ENCODE assay signal across 13 cellular contexts in genomic region chr3:152236741-152237140, GRCh38. TPM values are rescaled to one million over a fixed set of nuclear protein-coding genes. Genes with fewer than 3 reads are reported as not detected.
A peak's percentile ranks its signal among the peaks of the same experiment; 100 is the strongest.
DNase-seq lines count a peak whose midpoint lies in the region; ATAC-seq and TF ChIP-seq lines count a peak whose summit lies in the region.
"Had no signal": no experiment of that assay in that cellular context is flagged by ENCODE, and none has a peak within 500 bp of the region (broad histone marks: within the 10 kb centered on the region; RNA-seq: fewer than 3 reads in every experiment).

No MANE protein-coding gene starts in this region.

- H3K36me3 ChIP-seq in BJ (ENCODE audit: control insufficient read depth, insufficient read depth, low read length), result no peaks in the 10 kb centered on the region
- H3K36me3 ChIP-seq in GM23338 (ENCODE audit: insufficient read depth), result no peaks in the 10 kb centered on the region
- H3K36me3 ChIP-seq in SK-N-MC (ENCODE audit: insufficient read depth, low read length), result no peaks in the 10 kb centered on the region
- H3K36me3 ChIP-seq: esophagus muscularis mucosa had no signal

- peak overlapping the region; percentile 25; the same call in 1 of the 2 replicates for H2AFZ ChIP-seq in GM23338

- ATAC-seq in GM23338 (no peak), left ventricle myocardium superior (no peak), GM19395 (IDR thresholded peaks at IDR 0.05; ENCODE audit: unreplicated experiment) (no peak)
- ATAC-seq: body of pancreas had no signal

- peaks cover 4% of the 10 kb centered on the region; the same call in 1 of the 2 replicates for H3K9me2 ChIP-seq in GM23338 (ENCODE audit: insufficient read depth)

- no peaks in the 10 kb centered on the region for H3K9me3 Mint-ChIP-seq in GM23338

- H3K27ac ChIP-seq in GM23338 (ENCODE audit: low read depth) (no peak overlapping the region), SK-N-MC (peak overlapping the region; percentile 90)
- H3K27ac ChIP-seq: body of pancreas, esophagus muscularis mucosa had no signal

- no peak overlapping the region for H3K27ac Mint-ChIP-seq in GM23338

- H4K20me1 ChIP-seq in GM23338 (replicated peaks; ENCODE audit: insufficient read depth), result no peaks in the 10 kb centered on the region

- no peaks in the 10 kb centered on the region; the same call in 1 of the 2 replicates for H3K9me3 ChIP-seq in SK-N-MC (ENCODE audit: low read depth, low read length)
- H3K9me3 ChIP-seq: body of pancreas, esophagus muscularis mucosa had no signal

- no peaks in the 10 kb centered on the region for H3K36me3 Mint-ChIP-seq in GM23338 (ENCODE audit: low read depth)

- H3K27me3 ChIP-seq in BJ (ENCODE audit: control insufficient read depth, insufficient read depth, low read length), result no peaks in the 10 kb centered on the region
- H3K27me3 ChIP-seq in GM23338 (ENCODE audit: insufficient read depth), result no peaks in the 10 kb centered on the region
- H3K27me3 ChIP-seq: body of pancreas, esophagus muscularis mucosa had no signal

- peaks cover 2% of the 10 kb centered on the region; the same call in 2 of the 3 replicates for H3K4me1 Mint-ChIP-seq in GM23338

- H3K4me3 Mint-ChIP-seq in GM23338, result no peak overlapping the region

- H3K4me3 ChIP-seq in BJ (ENCODE audit: low read depth, low read length) (no peak overlapping the region), GM23338 (no peak overlapping the region), SK-N-MC (peak overlapping the region; percentile 29), fibroblast of the aortic adventitia (ENCODE audit: low read depth, low read length) (no peak overlapping the region)
- H3K4me3 ChIP-seq: body of pancreas, esophagus muscularis mucosa had no signal

- POLR2A ChIA-PET in BJ (lab: Charles Lee), result no interaction called here

- CTCF ChIA-PET in BJ (lab: Yijun Ruan, JAX), result interaction anchor here (0.8 kb wide), 1 partner anchor 9 kb away, joined by 3 read pairs; no protein-coding TSS in a partner anchor

- no peaks in the 10 kb centered on the region for H3K4me1 ChIP-seq in GM23338 (ENCODE audit: insufficient read depth)
- H3K4me1 ChIP-seq: body of pancreas had no signal

- H3K4me2 ChIP-seq in GM23338, result no peak overlapping the region

- TF ChIP-seq CTCF in BJ (IDR thresholded peaks at IDR 0.05; ENCODE audit: insufficient read depth, low read depth, low read length) (no peak), GM23338 (conservative IDR thresholded peaks at IDR 0.05; ENCODE audit: low read depth in 2 of 2) (no peak), fibroblast of the aortic adventitia (IDR thresholded peaks at IDR 0.05; ENCODE audit: insufficient read depth, low read length) (no peak)

- H3K79me2 ChIP-seq in GM23338 (replicated peaks; ENCODE audit: insufficient read depth), result no peaks in the 10 kb centered on the region

- no peak overlapping the region for H3K9ac ChIP-seq in SK-N-MC (ENCODE audit: insufficient read length)

- H3K27me3 Mint-ChIP-seq in GM23338 (ENCODE audit: insufficient read depth, low read depth, poor library complexity), result peaks cover 1% of the 10 kb centered on the region

- no peaks in the 10 kb centered on the region for H3F3A ChIP-seq in GM23338 (replicated peaks; ENCODE audit: low read depth)

- in situ Hi-C loops in ACHN (cut with HindIII; ENCODE audit: low pct_ligation_motif_present, low pct_unique_long_range_greater_than_20kb, low sequenced_read_pairs), result no loop called here

- intact Hi-C loops in left ventricle myocardium superior (cut with micrococcal nuclease), result no loop called here

- DNase-seq in BJ (ENCODE audit: low read depth) (peak; percentile 74), GM23338 (ENCODE audit: low spot score) (no peak), SK-N-MC (ENCODE audit: low read depth, low spot score) (peak; percentile 53), fibroblast of the aortic adventitia (ENCODE audit: low read depth) (peak; percentile 65), ACHN (no peak), left ventricle myocardium superior (no peak), NCI-H1105 (lab: John Stamatoyannopoulos, UW) (no peak)
- DNase-seq: activated CD4-positive, alpha-beta T cell treated with anti-CD3 and anti-CD28 coated beads for 48 hours; body of pancreas; NCI-H1694; trophoblast cell had no signal

TF ChIP-seq in GM23338, 12 proteins besides CTCF, POLR2A, EP300 and RAD21 (continues in another document):
- no peak for TF ChIP-seq STAT1 (IDR thresholded peaks at IDR 0.05; ENCODE audit: unreplicated experiment)
- no peak for TF ChIP-seq POLR2AphosphoS5 (IDR thresholded peaks at IDR 0.05; ENCODE audit: low read depth)
- TF ChIP-seq ZNF462 (CRISPR knock-in tag; IDR thresholded peaks at IDR 0.05), result no peak
- no peak for TF ChIP-seq NANOG (IDR thresholded peaks at IDR 0.05; ENCODE audit: borderline replicate concordance)
- TF ChIP-seq JUNB (IDR thresholded peaks at IDR 0.05; ENCODE audit: unreplicated experiment), result no peak

RNA-seq across cellular contexts. Expression of gene MBNL1, which starts 32.0 kb away (rescaled TPM):
- polyA plus RNA-seq in BJ (2011; rRNA removed) (183 and 203 TPM in 2 replicates), GM23338 (2016; fragmentation: Nextera tagmentation; extraction: Ambion mirVana) (8.4 and 9.4 TPM in 2 replicates)
- polyA minus RNA-seq in BJ (2011; rRNA and poly(A)+ RNA removed), result 324 and 379 TPM in 2 replicates
- total RNA-seq in GM23338 (2014; rRNA removed; shearing (Covaris generic)), result 15.7 and 23.2 TPM in 2 replicates
- total RNA-seq in fibroblast of the aortic adventitia (ENCODE audit: low replicate concordance) (105 and 465 TPM in 2 replicates), left ventricle myocardium superior (172 TPM)

Comparison
In these comparisons a context has a peak if more than half of its experiments do, and no peak if none do; other contexts are left out.
1. DNase-seq: peak in BJ (single experiment), SK-N-MC (single experiment) and fibroblast of the aortic adventitia (single experiment); none in GM23338 (single experiment), ACHN (single experiment), left ventricle myocardium superior (single experiment) and NCI-H1105 (single experiment).